ENCODE assay signal across 21 cellular contexts in the genomic region with DNA sequence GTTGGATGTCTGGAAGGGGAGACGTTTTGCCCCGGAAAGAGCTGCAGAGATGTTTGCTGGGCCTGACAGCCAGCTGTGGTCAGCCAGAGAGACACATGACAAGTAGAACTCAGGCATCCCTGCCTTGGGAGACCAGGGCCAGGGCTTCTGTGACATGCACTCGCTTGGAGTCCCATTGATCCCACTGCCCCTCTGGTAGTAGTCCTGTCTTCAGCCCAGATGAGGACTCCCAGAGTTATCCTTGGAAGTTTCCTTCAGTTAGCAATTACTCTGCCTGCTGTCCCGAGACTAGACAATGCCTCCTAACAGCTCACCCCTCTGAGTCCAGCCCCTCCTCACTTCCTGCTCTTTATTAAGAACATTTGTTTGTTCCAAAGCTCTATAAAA.
DNase-seq lines count a peak whose midpoint lies in the region; ATAC-seq and TF ChIP-seq lines count a peak whose summit lies in the region.
"Had no signal": no experiment of that assay in that cellular context is flagged by ENCODE, and none has a peak within 500 bp of the region (broad histone marks: within the 10 kb centered on the region; RNA-seq: fewer than 3 reads in every experiment).

No MANE protein-coding gene starts in this region.

- H2BK12ac ChIP-seq in mesenchymal stem cell (ENCODE audit: low read length in 2 of 2), result no peak overlapping the region

- no peak overlapping the region for H4K91ac ChIP-seq in mesenchymal stem cell (ENCODE audit: low read length)

- H3K27me3 Mint-ChIP-seq in MCF 10A (ENCODE audit: insufficient read depth, unreplicated experiment), result no peaks in the 10 kb centered on the region

- POLR2A ChIA-PET in MCF 10A (lab: Yijun Ruan, JAX), result interaction anchor here (0.5 to 4.0 kb wide), 13 partner anchors 11 to 1795 kb away, joined by 3 to 45 read pairs (median 3); partner anchors contain the start of genes KCNK1 and PCNX2
- POLR2A ChIA-PET in A673 (lab: Charles Lee; ENCODE audit: low non-redundant PET), result no interaction called here

- H2AK5ac ChIP-seq in mesenchymal stem cell (ENCODE audit: low read length, severe bottlenecking), result no peak overlapping the region

- CTCF ChIA-PET in MCF 10A (lab: Yijun Ruan, JAX) (interaction anchor here (0.6 to 4.8 kb wide), 9 partner anchors 12 to 386 kb away, joined by 3 to 29 read pairs (median 5); no protein-coding TSS in a partner anchor), A673 (lab: Charles Lee) (no interaction called here)

- intact Hi-C loops in MCF 10A (cut with micrococcal nuclease), result loop anchor here (1.0 to 10.0 kb wide), 7 partner anchors 12 to 363 kb away; partner anchors contain the start of genes KCNK1 and SLC35F3
- intact Hi-C loops in uterus (cut with DNase I; ENCODE audit: low total_unique reads), result no loop called here
- intact Hi-C loops in A673 (cut with micrococcal nuclease; ENCODE audit: unreplicated experiment), result no loop called here

- H3K4me3 ChIP-seq in mesenchymal stem cell (ENCODE audit: insufficient read depth in 1 of 2, low read depth in 1 of 2, low read length in 2 of 2) (no peak overlapping the region), uterus (no peak overlapping the region), A673 (ENCODE audit: low read depth, low read length, poor library complexity, severe bottlenecking) (no peak overlapping the region), MG63 (no peak overlapping the region)
- H3K4me3 ChIP-seq: thyroid gland had no signal

- TF ChIP-seq CTCF in MCF 10A (IDR thresholded peaks at IDR 0.05; ENCODE audit: unreplicated experiment), result no peak
- TF ChIP-seq CTCF in uterus (IDR thresholded peaks at IDR 0.05), result no peak
- no peak for TF ChIP-seq CTCF in A673 (conservative IDR thresholded peaks at IDR 0.05; ENCODE audit: low read depth, low read length)

- no peak overlapping the region for H3K4me3 Mint-ChIP-seq in MCF 10A (ENCODE audit: unreplicated experiment)
- H3K4me3 Mint-ChIP-seq: activated CD4-positive, alpha-beta T cell treated with anti-CD3 and anti-CD28 coated beads, Interleukin-2, amount 10 ng/mL, durations not matched to agents 7 days and 5 days; activated naive CD8-positive, alpha-beta T cell; CD14-positive monocyte; effector memory CD8-positive, alpha-beta T cell; memory B cell had no signal

- H3K27me3 ChIP-seq in mesenchymal stem cell (ENCODE audit: control insufficient read depth in 1 of 2, insufficient read depth in 1 of 2, low read length in 2 of 2) (no peaks in the 10 kb centered on the region), uterus (no peaks in the 10 kb centered on the region), A673 (replicated peaks; ENCODE audit: insufficient read depth, low read depth, low read length, poor library complexity) (peaks cover 7% of the 10 kb centered on the region), MG63 (no peaks in the 10 kb centered on the region)
- H3K27me3 ChIP-seq: thyroid gland had no signal

- no peak overlapping the region for H4K8ac ChIP-seq in mesenchymal stem cell (ENCODE audit: low read length)

- H2BK15ac ChIP-seq in mesenchymal stem cell (ENCODE audit: low read depth, poor library complexity, severe bottlenecking), result no peak overlapping the region

- BruUV-seq in MCF 10A (replicated peaks; lab: Mats Ljungman, UMichigan) (TSS peak; percentile 65), A673 (replicated peaks; lab: Mats Ljungman, UMichigan) (no TSS peak)

- no peak for TF ChIP-seq POLR2A in uterus (IDR thresholded peaks at IDR 0.05)

- DNase-seq in NCI-H510A treated with DMSO at 0.1 percent for 48 hours (lab: John Stamatoyannopoulos, UW) (peak; percentile 77), NCI-H510A (lab: John Stamatoyannopoulos, UW) (no peak), MCF 10A (ENCODE audit: unreplicated experiment) (no peak), mesenchymal stem cell (no peak), uterus (peak; percentile 22 to 31), A673 (ENCODE audit: low spot score) (no peak), MG63 (no peak)
- DNase-seq: 8988T; activated CD4-positive, alpha-beta T cell treated with anti-CD3 and anti-CD28 coated beads, Interleukin-2, amount 10 ng/mL, durations not matched to agents 7 days and 5 days; activated T-cell treated with anti-CD3 and anti-CD28 coated beads, Interleukin-2, amount 50 U/mL, for 1 hour; central memory CD4-positive, alpha-beta T cell; effector memory CD8-positive, alpha-beta T cell; MM.1S; NCI-H187 treated with DMSO at 0.1 percent for 48 hours; stimulated activated CD4-positive, alpha-beta T cell treated with anti-CD3 and anti-CD28 coated beads, Interleukin-4, amount 100 ng/mL, for 1 hour; thyroid gland had no signal

- peak overlapping the region; percentile 46 for H3K9ac ChIP-seq in mesenchymal stem cell (ENCODE audit: low read length)

- no peak overlapping the region for H3K4ac ChIP-seq in mesenchymal stem cell (ENCODE audit: low read depth in 1 of 2, low read length in 2 of 2)

- H2BK120ac ChIP-seq in mesenchymal stem cell (ENCODE audit: low read depth, low read length), result no peak overlapping the region

- no peaks in the 10 kb centered on the region for H3K79me1 ChIP-seq in mesenchymal stem cell (replicated peaks; ENCODE audit: low read length, poor library complexity, severe bottlenecking)

- H3K14ac ChIP-seq in mesenchymal stem cell (ENCODE audit: low read length in 2 of 2), result no peak overlapping the region

- H3K36me3 ChIP-seq in mesenchymal stem cell (ENCODE audit: control insufficient read depth in 1 of 2, insufficient read depth in 2 of 2, low read depth in 1 of 2, low read length in 2 of 2) (no peaks in the 10 kb centered on the region), uterus (no peaks in the 10 kb centered on the region), A673 (ENCODE audit: insufficient read depth, low read length, poor library complexity, severe bottlenecking) (no peaks in the 10 kb centered on the region), MG63 (no peaks in the 10 kb centered on the region)
- H3K36me3 ChIP-seq: thyroid gland had no signal

- H3K4me2 ChIP-seq in mesenchymal stem cell (ENCODE audit: low read length, poor library complexity, severe bottlenecking), result no peak overlapping the region

- no peak overlapping the region for H3K23ac ChIP-seq in mesenchymal stem cell (ENCODE audit: low read length in 2 of 2)

- H3K9me3 ChIP-seq in mesenchymal stem cell (ENCODE audit: control insufficient read depth, low read length) (no peaks in the 10 kb centered on the region), uterus (no peaks in the 10 kb centered on the region), A673 (ENCODE audit: low read depth, low read length, poor library complexity, severe bottlenecking) (no peaks in the 10 kb centered on the region), MG63 (peaks cover under 1% of the 10 kb centered on the region; the same call in 1 of the 2 replicates)
- H3K9me3 ChIP-seq: thyroid gland had no signal

- H3K4me1 Mint-ChIP-seq in MCF 10A (ENCODE audit: insufficient read depth, unreplicated experiment), result peaks cover 46% of the 10 kb centered on the region
- H3K4me1 Mint-ChIP-seq: activated CD4-positive, alpha-beta T cell treated with anti-CD3 and anti-CD28 coated beads, Interleukin-2, amount 10 ng/mL, durations not matched to agents 7 days and 5 days; CD14-positive monocyte; memory B cell had no signal

- peak overlapping the region; percentile 87 for H3K27ac Mint-ChIP-seq in MCF 10A (ENCODE audit: low read depth, unreplicated experiment)
- H3K27ac Mint-ChIP-seq: activated CD4-positive, alpha-beta T cell treated with anti-CD3 and anti-CD28 coated beads, Interleukin-2, amount 10 ng/mL, durations not matched to agents 7 days and 5 days; activated naive CD8-positive, alpha-beta T cell; CD14-positive monocyte; effector memory CD8-positive, alpha-beta T cell; memory B cell had no signal

- no peaks in the 10 kb centered on the region for H3K4me1 ChIP-seq in mesenchymal stem cell (ENCODE audit: control insufficient read depth, insufficient read depth, low read depth, low read length)
- H3K4me1 ChIP-seq in uterus, result peaks cover 0 to 4% of the 10 kb centered on the region in 2 donors
- H3K4me1 ChIP-seq in A673 (ENCODE audit: insufficient read depth, low read length, poor library complexity, severe bottlenecking), result no peaks in the 10 kb centered on the region
- H3K4me1 ChIP-seq: thyroid gland had no signal

- no peak overlapping the region for H3K18ac ChIP-seq in mesenchymal stem cell (ENCODE audit: low read depth in 1 of 2, low read length in 2 of 2)

- no peak overlapping the region for H2BK5ac ChIP-seq in mesenchymal stem cell (ENCODE audit: low read depth, low read length, poor library complexity, severe bottlenecking)

- peaks cover 5% of the 10 kb centered on the region for H3K9me3 Mint-ChIP-seq in MCF 10A (ENCODE audit: unreplicated experiment)
- H3K9me3 Mint-ChIP-seq: activated CD4-positive, alpha-beta T cell treated with anti-CD3 and anti-CD28 coated beads, Interleukin-2, amount 10 ng/mL, durations not matched to agents 7 days and 5 days had no signal

- H3K27ac ChIP-seq in mesenchymal stem cell (ENCODE audit: low read length, poor library complexity, severe bottlenecking) (no peak overlapping the region), uterus (peak overlapping the region; percentile 76), A673 (ENCODE audit: low read depth, low read length, poor library complexity, severe bottlenecking) (no peak overlapping the region)
- H3K27ac ChIP-seq: thyroid gland had no signal

- no peak overlapping the region for H2AFZ ChIP-seq in mesenchymal stem cell (ENCODE audit: low read depth, low read length)

- no peaks in the 10 kb centered on the region for H3K36me3 Mint-ChIP-seq in MCF 10A (ENCODE audit: insufficient read depth, unreplicated experiment)
- H3K36me3 Mint-ChIP-seq: activated naive CD8-positive, alpha-beta T cell; CD14-positive monocyte; memory B cell had no signal

- WGBS in mesenchymal stem cell, result 27% methylated on average over 4 of the region's 4 CpGs

- ATAC-seq in HG02870 (IDR thresholded peaks at IDR 0.05; ENCODE audit: unreplicated experiment), result no peak
- ATAC-seq: effector memory CD8-positive, alpha-beta T cell; sciatic nerve had no signal

Comparison
In these comparisons a context has a peak if more than half of its experiments do, and no peak if none do; other contexts are left out.
1. DNase-seq: peak in NCI-H510A treated with DMSO at 0.1 percent for 48 hours (single experiment) and uterus (2 of 2); none in NCI-H510A (single experiment), MCF 10A (single experiment), mesenchymal stem cell (single experiment), A673 (single experiment) and MG63 (single experiment).
2. H3K27ac ChIP-seq: peak in uterus (2 of 2); none in mesenchymal stem cell (single experiment) and A673 (single experiment).